In genomic region chr12:80170915-80171314, GRCh38 we compare ENCODE assay signal across 27 cellular contexts.
"Had no signal": no experiment of that assay in that cellular context is flagged by ENCODE, and none has a peak within 500 bp of the region (broad histone marks: within the 10 kb centered on the region; RNA-seq: fewer than 3 reads in every experiment).

No MANE protein-coding gene starts in this region.

- DNase-seq: activated CD4-positive, alpha-beta T cell treated with anti-CD3 and anti-CD28 coated beads, Interleukin-2, amount 10 ng/mL, durations not matched to agents 24 days and 14 days; activated CD4-positive, alpha-beta T cell treated with anti-CD3 and anti-CD28 coated beads, Interleukin-2, amount 50 U/mL, for 4 hours; activated CD8-positive, alpha-beta T cell treated with anti-CD3 and anti-CD28 coated beads for 36 hours; activated gamma-delta T cell; activated naive CD4-positive, alpha-beta T cell treated with Interleukin-2 at 50 U/mL for 16 hours; activated naive CD8-positive, alpha-beta T cell treated with anti-CD3 and anti-CD28 coated beads, Interleukin-2, amount 10 ng/mL, durations not matched to agents 7 days and 5 days; activated T-cell treated with anti-CD3 and anti-CD28 coated beads, Interleukin-2, amount 50 U/mL, for 1 hour; activated T-cell treated with anti-CD3 and anti-CD28 coated beads, Interleukin-2, amount 50 U/mL, for 72 hours; adrenal gland; body of pancreas; caudate nucleus; cerebellar nuclear complex; NCI-H1048; NCI-H1105 treated with DMSO at 0.1 percent for 48 hours; NCI-H1436; NCI-H1694; NCI-H1930; NCI-H2081 treated with DMSO at 0.1 percent for 48 hours; NCI-H510A; NCI-H526; NCI-H748 treated with DMSO at 0.1 percent for 48 hours; NK-92 treated with Interleukin-12 subunit alpha and Interleukin-12 subunit beta, amount 100 ng/mL, for 24 hours; Right ventricle myocardium superior; T1000 had no signal

- H3K9me3 ChIP-seq: adrenal gland, body of pancreas, breast epithelium had no signal

- ATAC-seq: activated CD8-positive, alpha-beta T cell treated with anti-CD3 and anti-CD28 coated beads for 36 hours; activated T-cell treated with anti-CD3 and anti-CD28 coated beads, Interleukin-2, amount 50 U/mL, for 72 hours; activated T-helper 17 cell treated with anti-CD3 and anti-CD28 coated beads, Interleukin-2, amount 50 U/mL, for 72 hours; body of pancreas had no signal

- H3K4me1 ChIP-seq: adrenal gland, body of pancreas, breast epithelium had no signal

- H3K36me3 ChIP-seq: adrenal gland, breast epithelium had no signal

- H3K27me3 ChIP-seq: adrenal gland, body of pancreas, breast epithelium had no signal

- H3K4me3 ChIP-seq: adrenal gland, body of pancreas, breast epithelium had no signal

- H3K27ac ChIP-seq: adrenal gland, body of pancreas, breast epithelium, KMS-11 had no signal

- H3K4me2 ChIP-seq: KMS-11 had no signal

- H3K9ac ChIP-seq: KMS-11 had no signal
